In genomic region chr3:10008216-10008587, GRCh38 we compare ENCODE assay signal across 8 cellular contexts. TPM values are rescaled to one million over a fixed set of nuclear protein-coding genes. Genes with fewer than 3 reads are reported as not detected.
DNase-seq lines count a peak whose midpoint lies in the region; ATAC-seq and TF ChIP-seq lines count a peak whose summit lies in the region.
"Not testable (repeated sequence)": the region's sequence is repeated elsewhere in the genome, so short reads cannot be mapped to it uniquely, and the experiment has no call there.

No MANE protein-coding gene starts in this region.

- not testable (repeated sequence) for H3K27me3 ChIP-seq in CD4-positive, CD25-positive, alpha-beta regulatory T cell (ENCODE audit: control insufficient read depth, insufficient read depth, low read length); HUES6 (ENCODE audit: control insufficient read depth, insufficient read depth, low read length); lower lobe of right lung (ENCODE audit: low read depth)

- H3K36me3 ChIP-seq in CD4-positive, CD25-positive, alpha-beta regulatory T cell (ENCODE audit: control insufficient read depth, insufficient read depth, low read length); lower lobe of right lung: not testable (repeated sequence)
- H3K36me3 ChIP-seq in HUES6 (ENCODE audit: control insufficient read depth, insufficient read depth, low read length): peaks cover 11% of the 10 kb centered on the region

- H3K4me1 ChIP-seq in CD4-positive, CD25-positive, alpha-beta regulatory T cell (ENCODE audit: control insufficient read depth, insufficient read depth, low read length, poor library complexity, severe bottlenecking): peaks cover 24% of the 10 kb centered on the region
- peaks cover 14% of the 10 kb centered on the region; the same call in 1 of the 2 replicates for H3K4me1 ChIP-seq in HUES6 (ENCODE audit: control insufficient read depth, insufficient read depth, low read length)
- peaks cover 24% of the 10 kb centered on the region for H3K4me1 ChIP-seq in lower lobe of right lung

- H3K4me1 Mint-ChIP-seq in CD4-positive, CD25-positive, alpha-beta regulatory T cell: peaks cover 0 to 29% (median 19%) of the 10 kb centered on the region in 4 donors
- peaks cover 25% of the 10 kb centered on the region for H3K4me1 Mint-ChIP-seq in T-helper 2 cell treated with Interferon-gamma antibody and Interleukin-4, amounts not matched to agents 5 μg/mL and 100 μg/mL, for 36 hours (ENCODE audit: low read depth)
- peaks cover 20% of the 10 kb centered on the region for H3K4me1 Mint-ChIP-seq in activated naive CD4-positive, alpha-beta T cell treated with anti-CD3 and anti-CD28 coated beads, Interleukin-2, amount 50 U/mL, for 24 hours
- peaks cover 19 to 26% of the 10 kb centered on the region in 2 donors for H3K4me1 Mint-ChIP-seq in effector memory CD8-positive, alpha-beta T cell (ENCODE audit: low read depth in 2 of 2)
- H3K4me1 Mint-ChIP-seq in neural crest cell: peaks cover 13% of the 10 kb centered on the region
- H3K4me1 Mint-ChIP-seq in stimulated activated naive CD8-positive, alpha-beta T cell treated with anti-CD3 and anti-CD28 coated beads, Interleukin-15, amount 100 ng/mL, for 72 hours: peaks cover 42% of the 10 kb centered on the region

- H3K27me3 Mint-ChIP-seq in CD4-positive, CD25-positive, alpha-beta regulatory T cell; T-helper 2 cell treated with Interferon-gamma antibody and Interleukin-4, amounts not matched to agents 5 μg/mL and 100 μg/mL, for 36 hours (ENCODE audit: low read depth); activated naive CD4-positive, alpha-beta T cell treated with anti-CD3 and anti-CD28 coated beads, Interleukin-2, amount 50 U/mL, for 24 hours; effector memory CD8-positive, alpha-beta T cell; neural crest cell (ENCODE audit: low read depth): not testable (repeated sequence)
- peaks cover 25% of the 10 kb centered on the region for H3K27me3 Mint-ChIP-seq in stimulated activated naive CD8-positive, alpha-beta T cell treated with anti-CD3 and anti-CD28 coated beads, Interleukin-15, amount 100 ng/mL, for 72 hours

- H3K27ac Mint-ChIP-seq in CD4-positive, CD25-positive, alpha-beta regulatory T cell: peak overlapping the region in 2 of 3 donors; percentile 64 to 83
- H3K27ac Mint-ChIP-seq in T-helper 2 cell treated with Interferon-gamma antibody and Interleukin-4, amounts not matched to agents 5 μg/mL and 100 μg/mL, for 36 hours; activated naive CD4-positive, alpha-beta T cell treated with anti-CD3 and anti-CD28 coated beads, Interleukin-2, amount 50 U/mL, for 24 hours; neural crest cell (ENCODE audit: unreplicated experiment); stimulated activated naive CD8-positive, alpha-beta T cell treated with anti-CD3 and anti-CD28 coated beads, Interleukin-15, amount 100 ng/mL, for 72 hours: not testable (repeated sequence)
- peak overlapping the region in 1 of 2 donors; percentile 82 for H3K27ac Mint-ChIP-seq in effector memory CD8-positive, alpha-beta T cell

- H3K9ac ChIP-seq in HUES6 (ENCODE audit: low read length): not testable (repeated sequence)

- intact Hi-C loops in lower lobe of right lung (cut with DNase I): not testable (repeated sequence)

- not testable (repeated sequence) for H3K27ac ChIP-seq in CD4-positive, CD25-positive, alpha-beta regulatory T cell (ENCODE audit: insufficient read depth, low read length, poor library complexity, severe bottlenecking); HUES6 (ENCODE audit: low read depth, low read length); lower lobe of right lung

- H3K4me3 ChIP-seq in CD4-positive, CD25-positive, alpha-beta regulatory T cell (ENCODE audit: low read depth, low read length): not testable (repeated sequence)
- H3K4me3 ChIP-seq in HUES6 (ENCODE audit: low read depth, low read length): peak overlapping the region; percentile 68; the same call in 1 of the 2 replicates
- peak overlapping the region; percentile 60 for H3K4me3 ChIP-seq in lower lobe of right lung

- H3K4me3 Mint-ChIP-seq in CD4-positive, CD25-positive, alpha-beta regulatory T cell: peak overlapping the region in 3 of 4 donors; percentile 80 to 83 (median 81)
- H3K4me3 Mint-ChIP-seq in T-helper 2 cell treated with Interferon-gamma antibody and Interleukin-4, amounts not matched to agents 5 μg/mL and 100 μg/mL, for 36 hours: peak overlapping the region; percentile 54
- H3K4me3 Mint-ChIP-seq in activated naive CD4-positive, alpha-beta T cell treated with anti-CD3 and anti-CD28 coated beads, Interleukin-2, amount 50 U/mL, for 24 hours: peak overlapping the region; percentile 61
- H3K4me3 Mint-ChIP-seq in effector memory CD8-positive, alpha-beta T cell: peak overlapping the region; percentile 75 to 78
- H3K4me3 Mint-ChIP-seq in neural crest cell: peak overlapping the region; percentile 31
- peak overlapping the region; percentile 15 to 64 for H3K4me3 Mint-ChIP-seq in stimulated activated naive CD8-positive, alpha-beta T cell treated with anti-CD3 and anti-CD28 coated beads, Interleukin-15, amount 100 ng/mL, for 72 hours

- ATAC-seq in CD4-positive, CD25-positive, alpha-beta regulatory T cell (ENCODE audit: low read depth in 2 of 2); effector memory CD8-positive, alpha-beta T cell (replicated peaks); lower lobe of right lung; stimulated activated naive CD8-positive, alpha-beta T cell treated with anti-CD3 and anti-CD28 coated beads, Interleukin-15, amount 100 ng/mL, for 72 hours: not testable (repeated sequence)

- H3K36me3 Mint-ChIP-seq in CD4-positive, CD25-positive, alpha-beta regulatory T cell; T-helper 2 cell treated with Interferon-gamma antibody and Interleukin-4, amounts not matched to agents 5 μg/mL and 100 μg/mL, for 36 hours (ENCODE audit: low read depth); activated naive CD4-positive, alpha-beta T cell treated with anti-CD3 and anti-CD28 coated beads, Interleukin-2, amount 50 U/mL, for 24 hours; effector memory CD8-positive, alpha-beta T cell (ENCODE audit: insufficient read depth); neural crest cell (ENCODE audit: low read depth): not testable (repeated sequence)

- not testable (repeated sequence) for H3K9me3 ChIP-seq in CD4-positive, CD25-positive, alpha-beta regulatory T cell (ENCODE audit: control insufficient read depth in 2 of 2, low read length in 2 of 2); HUES6 (ENCODE audit: control insufficient read depth, insufficient read depth, low read depth, low read length); lower lobe of right lung

- not testable (repeated sequence) for DNase-seq in CD4-positive, CD25-positive, alpha-beta regulatory T cell; T-helper 2 cell treated with Interferon-gamma antibody and Interleukin-4, amounts not matched to agents 5 μg/mL and 100 μg/mL, for 36 hours (ENCODE audit: low spot score); effector memory CD8-positive, alpha-beta T cell; lower lobe of right lung; neural crest cell (ENCODE audit: low read depth, low spot score); stimulated activated naive CD8-positive, alpha-beta T cell treated with anti-CD3 and anti-CD28 coated beads, Interleukin-15, amount 100 ng/mL, for 72 hours

- not testable (repeated sequence) for TF ChIP-seq CTCF in lower lobe of right lung (IDR thresholded peaks at IDR 0.05); neural crest cell (conservative IDR thresholded peaks at IDR 0.05)

- H3K9me3 Mint-ChIP-seq in CD4-positive, CD25-positive, alpha-beta regulatory T cell; T-helper 2 cell treated with Interferon-gamma antibody and Interleukin-4, amounts not matched to agents 5 μg/mL and 100 μg/mL, for 36 hours; activated naive CD4-positive, alpha-beta T cell treated with anti-CD3 and anti-CD28 coated beads, Interleukin-2, amount 50 U/mL, for 24 hours; effector memory CD8-positive, alpha-beta T cell; neural crest cell; stimulated activated naive CD8-positive, alpha-beta T cell treated with anti-CD3 and anti-CD28 coated beads, Interleukin-15, amount 100 ng/mL, for 72 hours: not testable (repeated sequence)

RNA-seq across cellular contexts. Expression of gene FANCD2, which starts 18.0 kb away (rescaled TPM):
- 18.5 TPM for total RNA-seq in CD4-positive, CD25-positive, alpha-beta regulatory T cell
- polyA plus RNA-seq in CD4-positive, CD25-positive, alpha-beta regulatory T cell: 10 to 100 TPM in 2 of 4 donors, 1 to 10 TPM in 2; 4.5 to 62.8 (median 8.3) TPM
- total RNA-seq in lower lobe of right lung (6.1 TPM), neural crest cell (65.4 and 67.9 TPM in 2 replicates)

RNA-seq across cellular contexts. Expression of gene EMC3, which starts 21.6 kb away (rescaled TPM):
- total RNA-seq in CD4-positive, CD25-positive, alpha-beta regulatory T cell: 57.2 TPM
- 10 to 100 TPM; 56.9 to 88.2 (median 74.4) TPM for polyA plus RNA-seq in CD4-positive, CD25-positive, alpha-beta regulatory T cell
- total RNA-seq in lower lobe of right lung (74.9 TPM), neural crest cell (39.8 and 42.6 TPM in 2 replicates)

RNA-seq across cellular contexts. Expression of gene PRRT3, which starts 56.0 kb away (rescaled TPM):
- total RNA-seq in CD4-positive, CD25-positive, alpha-beta regulatory T cell: 4.7 TPM
- polyA plus RNA-seq in CD4-positive, CD25-positive, alpha-beta regulatory T cell: 1 to 10 TPM; 3.0 to 4.3 (median 4.2) TPM
- total RNA-seq in lower lobe of right lung: 2.1 TPM
- 5.7 and 6.4 TPM in 2 replicates for total RNA-seq in neural crest cell

Comparison
In these comparisons a context has a peak if more than half of its experiments do, and no peak if none do; other contexts are left out.
1. H3K4me3 Mint-ChIP-seq: peak in every context shown above with its lines; median percentile 81 in CD4-positive, CD25-positive, alpha-beta regulatory T cell; 76 in effector memory CD8-positive, alpha-beta T cell; 61 in activated naive CD4-positive, alpha-beta T cell treated with anti-CD3 and anti-CD28 coated beads, Interleukin-2, amount 50 U/mL, for 24 hours; 54 in T-helper 2 cell treated with Interferon-gamma antibody and Interleukin-4, amounts not matched to agents 5 μg/mL and 100 μg/mL, for 36 hours; 40 in stimulated activated naive CD8-positive, alpha-beta T cell treated with anti-CD3 and anti-CD28 coated beads, Interleukin-15, amount 100 ng/mL, for 72 hours; 31 in neural crest cell.